ENCODE assay signal across 8 cellular contexts in genomic region chr11:693415-693831, GRCh38. TPM values are rescaled to one million over a fixed set of nuclear protein-coding genes. Genes with fewer than 3 reads are reported as not detected.
DNase-seq lines count a peak whose midpoint lies in the region; ATAC-seq and TF ChIP-seq lines count a peak whose summit lies in the region.

No MANE protein-coding gene starts in this region.

- peak overlapping the region; percentile 92 for H3K27ac ChIP-seq in RWPE2 (ENCODE audit: poor library complexity, severe bottlenecking)
- peak overlapping the region; percentile 94 to 100 (median 98) for H3K27ac ChIP-seq in esophagus muscularis mucosa (replicated peaks in 1 of 4)

- intact Hi-C loops in esophagus muscularis mucosa (cut with DNase I), result no loop called here

- H3K27me3 Mint-ChIP-seq in stimulated activated naive B cell treated with anti-CD40 and anti-IgM and Interleukin-4, amounts not matched to agents 10 μg/mL and 1 μg/mL and 100 μg/mL, for 72 hours, result no peaks in the 10 kb centered on the region

- ATAC-seq in RWPE2 (ENCODE audit: low read depth), result no peak
- ATAC-seq in stimulated activated naive B cell treated with anti-CD40 and anti-IgM and Interleukin-4, amounts not matched to agents 10 μg/mL and 1 μg/mL and 100 μg/mL, for 72 hours (replicated peaks), result no peak
- ATAC-seq in GM21717 (IDR thresholded peaks at IDR 0.05; ENCODE audit: unreplicated experiment), result no peak

- H3K4me1 Mint-ChIP-seq in stimulated activated naive B cell treated with anti-CD40 and anti-IgM and Interleukin-4, amounts not matched to agents 10 μg/mL and 1 μg/mL and 100 μg/mL, for 72 hours, result peaks cover 36 to 59% of the 10 kb centered on the region in 2 donors

- WGBS in esophagus muscularis mucosa, result 43% methylated on average over 10 of the region's 13 CpGs

- peak overlapping the region; percentile 8 for H3K4me3 ChIP-seq in RWPE2 (ENCODE audit: severe bottlenecking)
- H3K4me3 ChIP-seq in esophagus muscularis mucosa, result peak overlapping the region; percentile 85 to 95 (median 88)

- H3K36me3 Mint-ChIP-seq in stimulated activated naive B cell treated with anti-CD40 and anti-IgM and Interleukin-4, amounts not matched to agents 10 μg/mL and 1 μg/mL and 100 μg/mL, for 72 hours, result peaks cover 17 to 27% of the 10 kb centered on the region in 2 donors

- H3K4me1 ChIP-seq in RWPE2 (ENCODE audit: insufficient read depth, poor library complexity, severe bottlenecking) (peaks cover 30% of the 10 kb centered on the region), esophagus muscularis mucosa (peaks cover 34 to 44% (median 42%) of the 10 kb centered on the region in 4 donors)

- TF ChIP-seq EP300 in esophagus muscularis mucosa (IDR thresholded peaks at IDR 0.05), result no peak

- H3K36me3 ChIP-seq in RWPE2 (ENCODE audit: low read depth) (peaks cover 9% of the 10 kb centered on the region), esophagus muscularis mucosa (peaks cover 4 to 22% (median 16%) of the 10 kb centered on the region in 4 donors)

- no peak for TF ChIP-seq POLR2A in esophagus muscularis mucosa (IDR thresholded peaks at IDR 0.05; ENCODE audit: low read depth)

- H3K9me3 ChIP-seq in RWPE2 (ENCODE audit: severe bottlenecking) (no peaks in the 10 kb centered on the region), esophagus muscularis mucosa (no peaks in the 10 kb centered on the region)

- H3K27ac Mint-ChIP-seq in stimulated activated naive B cell treated with anti-CD40 and anti-IgM and Interleukin-4, amounts not matched to agents 10 μg/mL and 1 μg/mL and 100 μg/mL, for 72 hours, result peak overlapping the region; percentile 97

- peak overlapping the region; percentile 88 to 95 for H3K4me3 Mint-ChIP-seq in stimulated activated naive B cell treated with anti-CD40 and anti-IgM and Interleukin-4, amounts not matched to agents 10 μg/mL and 1 μg/mL and 100 μg/mL, for 72 hours

- H3K27me3 ChIP-seq in RWPE2 (ENCODE audit: insufficient read depth, poor library complexity, severe bottlenecking) (no peaks in the 10 kb centered on the region), esophagus muscularis mucosa (no peaks in the 10 kb centered on the region)

- H3K9me3 Mint-ChIP-seq in stimulated activated naive B cell treated with anti-CD40 and anti-IgM and Interleukin-4, amounts not matched to agents 10 μg/mL and 1 μg/mL and 100 μg/mL, for 72 hours, result no peaks in the 10 kb centered on the region

- TF ChIP-seq CTCF in RWPE2 (IDR thresholded peaks at IDR 0.05; ENCODE audit: poor library complexity, severe bottlenecking), result no peak
- no peak for TF ChIP-seq CTCF in esophagus muscularis mucosa (IDR thresholded peaks at IDR 0.05)

- DNase-seq in NCI-H748 (lab: John Stamatoyannopoulos, UW; ENCODE audit: unreplicated experiment) (peak; percentile 55), NCI-H748 treated with DMSO at 0.1 percent for 48 hours (lab: John Stamatoyannopoulos, UW) (no peak), RWPE2 (ENCODE audit: low spot score) (no peak), esophagus muscularis mucosa (ENCODE audit: extremely low spot score) (no peak), nucleus accumbens (lab: John Stamatoyannopoulos, UW) (no peak)
- no peak for DNase-seq in stimulated activated naive B cell treated with anti-CD40 and anti-IgM and Interleukin-4, amounts not matched to agents 10 μg/mL and 1 μg/mL and 100 μg/mL, for 72 hours
- no peak for DNase-seq in central memory CD4-positive, alpha-beta T cell

RNA-seq across cellular contexts. Expression of gene DEAF1, which starts 1.6 kb away (rescaled TPM):
- 10 to 100 TPM; 24.9 to 57.1 (median 39.4) TPM for total RNA-seq in esophagus muscularis mucosa

RNA-seq across cellular contexts. Expression of gene TMEM80, which starts 2.2 kb away (rescaled TPM):
- 10 to 100 TPM; 27.4 to 55.2 (median 39.6) TPM for total RNA-seq in esophagus muscularis mucosa

RNA-seq across cellular contexts. Expression of gene EPS8L2, which starts 12.6 kb away (rescaled TPM):
- total RNA-seq in esophagus muscularis mucosa, result 10 to 100 TPM in 3 of 4 donors, 1 to 10 TPM in 1; 5.6 to 31.6 (median 24.9) TPM

RNA-seq across cellular contexts. Expression of gene TALDO1, which starts 53.8 kb away (rescaled TPM):
- total RNA-seq in esophagus muscularis mucosa, result 100 to 1,000 TPM; 168 to 231 (median 186) TPM

RNA-seq across cellular contexts. Expression of gene DRD4, which starts 56.4 kb away (rescaled TPM):
- total RNA-seq in esophagus muscularis mucosa, result 1 to 10 TPM in 1 of 4 donors, under 1 TPM in 2, not detected in 1; 0.26 to 1.1 (median 0.42) TPM
